24 cellular contexts compared by ENCODE assay signal in the genomic region with DNA sequence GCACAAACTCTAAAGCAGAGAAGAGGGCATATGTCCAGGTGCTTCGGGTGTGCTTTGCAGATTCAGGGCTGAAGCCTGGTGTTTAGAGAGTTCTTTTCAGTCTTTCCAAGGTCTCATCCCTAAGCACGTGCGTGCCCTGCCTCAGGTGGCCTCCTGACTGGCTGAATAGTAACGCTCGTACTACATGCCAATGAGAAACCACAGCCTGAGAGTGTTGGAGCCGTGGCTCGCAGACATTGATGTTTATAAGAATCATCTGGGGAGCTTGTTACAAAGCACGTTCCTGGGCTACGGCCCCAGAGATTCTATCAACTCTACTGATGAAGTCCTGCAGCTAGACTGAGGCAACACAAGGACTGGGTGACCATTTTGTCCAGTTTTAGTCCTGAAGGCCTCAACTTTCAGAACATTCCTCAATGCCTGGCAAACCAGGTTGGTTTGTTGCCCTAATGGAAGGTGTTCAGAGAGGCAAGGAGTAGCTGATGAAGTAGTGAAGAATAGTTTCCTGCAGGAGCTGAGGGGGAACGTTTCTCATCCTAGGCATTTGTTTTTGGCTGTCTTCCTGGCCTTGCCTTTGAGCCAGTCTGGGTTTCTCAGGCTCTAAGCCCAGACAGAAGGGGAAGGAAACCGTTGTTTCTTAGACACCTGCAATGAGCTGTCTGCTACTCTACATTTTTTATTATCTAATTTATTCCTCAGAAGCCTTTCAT. TPM values are rescaled to one million over a fixed set of nuclear protein-coding genes. Genes with fewer than 3 reads are reported as not detected.
DNase-seq lines count a peak whose midpoint lies in the region; ATAC-seq and TF ChIP-seq lines count a peak whose summit lies in the region.
"Had no signal": no experiment of that assay in that cellular context is flagged by ENCODE, and none has a peak within 500 bp of the region (broad histone marks: within the 10 kb centered on the region; RNA-seq: fewer than 3 reads in every experiment).

No MANE protein-coding gene starts in this region.

- H3K4me2 ChIP-seq in IMR-90 (ENCODE audit: low read depth, low read length): no peak overlapping the region

- peak overlapping the region; percentile 21; the same call in 1 of the 2 replicates for H3K4ac ChIP-seq in IMR-90 (ENCODE audit: low read depth, low read length)

- peak overlapping the region; percentile 39; the same call in 1 of the 2 replicates for H3K23ac ChIP-seq in IMR-90 (ENCODE audit: low read depth, low read length)

- H3K4me3 ChIP-seq in right atrium auricular region (no peak overlapping the region), IMR-90 (ENCODE audit: insufficient read depth, low read depth, low read length) (no peak overlapping the region)
- H3K4me3 ChIP-seq: Peyer's patch, SJCRH30 had no signal

- H4K5ac ChIP-seq in IMR-90 (ENCODE audit: low read depth, low read length): no peak overlapping the region

- H3K9ac ChIP-seq in IMR-90 (ENCODE audit: low read depth, low read length): no peak overlapping the region

- no peak overlapping the region for H2AFZ ChIP-seq in IMR-90 (replicated peaks; ENCODE audit: low read length, poor library complexity)

- POLR2A ChIA-PET in IMR-90 (lab: Charles Lee; ENCODE audit: unreplicated experiment): no interaction called here

- no TSS peak for BruUV-seq in IMR-90 (replicated peaks; lab: Mats Ljungman, UMichigan)

- no peak overlapping the region for H2BK5ac ChIP-seq in IMR-90 (ENCODE audit: low read depth, low read length, poor library complexity, severe bottlenecking)

- H3K14ac ChIP-seq in IMR-90 (replicated peaks; ENCODE audit: low read depth, low read length): no peak overlapping the region

- CTCF ChIA-PET in IMR-90 (lab: Yijun Ruan, JAX): interaction anchor here (0.7 to 1.9 kb wide), 2 partner anchors 11 to 31 kb away, joined by 4 to 6 read pairs; no protein-coding TSS in a partner anchor

- H4K8ac ChIP-seq in IMR-90 (ENCODE audit: low read depth in 2 of 2, low read length in 2 of 2): no peak overlapping the region

- no peak overlapping the region for H4K91ac ChIP-seq in IMR-90 (ENCODE audit: insufficient read depth, low read depth, low read length)

- no CpG with 5 or more reads among the region's 11 CpGs for WGBS in IMR-90 (ENCODE audit: extremely low coverage in 2 of 2, insufficient read length in 1 of 2), 2 experiments

- H2AK9ac ChIP-seq in IMR-90 (replicated peaks; ENCODE audit: low read depth, low read length, poor library complexity): peak overlapping the region; percentile 34

- H4K20me1 ChIP-seq in IMR-90 (ENCODE audit: insufficient read depth, low read length): 0 out of 2 replicates have a peak, but pooled peaks cover 3% of the 10 kb centered on the region

- ATAC-seq in IMR-90 (ENCODE audit: low read depth): no peak
- ATAC-seq in HG03139 (IDR thresholded peaks at IDR 0.05; ENCODE audit: unreplicated experiment): no peak
- ATAC-seq in GM21360 (IDR thresholded peaks at IDR 0.05; ENCODE audit: unreplicated experiment): no peak
- ATAC-seq: CD8-positive, alpha-beta T cell had no signal

- no peaks in the 10 kb centered on the region for H3K79me1 ChIP-seq in IMR-90 (ENCODE audit: low read depth in 1 of 2, low read length in 2 of 2)

- H2AK5ac ChIP-seq in IMR-90 (ENCODE audit: low read depth, low read length): no peak overlapping the region

- no peak for TF ChIP-seq CTCF in right atrium auricular region (IDR thresholded peaks at IDR 0.05)
- TF ChIP-seq CTCF in IMR-90 (conservative IDR thresholded peaks at IDR 0.05; ENCODE audit: low read depth, low read length): no peak

- H3K4me1 ChIP-seq in right atrium auricular region (peaks cover 0 to 16% of the 10 kb centered on the region in 2 donors), IMR-90 (ENCODE audit: control insufficient read depth, insufficient read depth, low read length) (peaks cover 2% of the 10 kb centered on the region; the same call in 1 of the 2 replicates)

- no peak overlapping the region; the same call in 1 of the 2 replicates for H2BK120ac ChIP-seq in IMR-90 (ENCODE audit: low read depth, low read length)

- DNase-seq in right atrium auricular region (ENCODE audit: low spot score) (peak; percentile 23), cardiac septum (ENCODE audit: low spot score) (no peak), IMR-90 (peak; percentile 23), fibroblast of peridontal ligament (ENCODE audit: extremely low read depth) (peak; percentile 31), NCI-H2171 (lab: John Stamatoyannopoulos, UW) (no peak)
- no peak for DNase-seq in stimulated activated CD8-positive, alpha-beta memory T cell treated with anti-CD3 and anti-CD28 coated beads, Interleukin-4, amount 100 ng/mL, for 48 hours
- DNase-seq: BE2C; CD8-positive, alpha-beta T cell; DMS153; H9; HFFc6; KBM-7; NCI-H1092; NCI-H1436 treated with DMSO at 0.1 percent for 48 hours; NCI-H2029; NCI-H345; NCI-H524; NCI-H82; Peyer's patch; SJCRH30 had no signal

- no peak for TF ChIP-seq POLR2A in IMR-90 (IDR thresholded peaks at IDR 0.05; ENCODE audit: low read depth, low read length)

- intact Hi-C loops in cardiac septum (cut with DNase I) (loop anchor here (10.0 kb wide), 1 partner anchor 311 kb away; no protein-coding TSS in a partner anchor), IMR-90 (cut with micrococcal nuclease) (loop anchor here (10.0 kb wide), 1 partner anchor 329 kb away; a partner anchor contains a TSS)

- dilution Hi-C loops in IMR-90 (cut with HindIII; ENCODE audit: low sequenced_read_pairs, unreplicated experiment): no loop called here

- H2BK15ac ChIP-seq in IMR-90 (ENCODE audit: low read depth, low read length): no peak overlapping the region

- H3K56ac ChIP-seq in IMR-90 (ENCODE audit: extremely low read depth, insufficient read depth, low read length): no peak overlapping the region

- H3K9me3 ChIP-seq in right atrium auricular region (no peaks in the 10 kb centered on the region), IMR-90 (ENCODE audit: control insufficient read depth, insufficient read depth, low read length) (no peaks in the 10 kb centered on the region)
- H3K9me3 ChIP-seq: BE2C, Peyer's patch, SJCRH30 had no signal

- peaks cover 6% of the 10 kb centered on the region; the same call in 1 of the 2 replicates for H3K9me1 ChIP-seq in IMR-90 (ENCODE audit: insufficient read depth, low read length)

- H3K27me3 ChIP-seq in right atrium auricular region: no peaks in the 10 kb centered on the region
- peaks cover 7% of the 10 kb centered on the region for H3K27me3 ChIP-seq in IMR-90 (ENCODE audit: control insufficient read depth, insufficient read depth, low read length)
- H3K27me3 ChIP-seq: BE2C, Peyer's patch had no signal

- H3K36me3 ChIP-seq in right atrium auricular region (no peaks in the 10 kb centered on the region), IMR-90 (ENCODE audit: control insufficient read depth, insufficient read depth, low read length) (no peaks in the 10 kb centered on the region)
- H3K36me3 ChIP-seq: BE2C, Peyer's patch, SJCRH30 had no signal

- H3K18ac ChIP-seq in IMR-90 (ENCODE audit: low read depth, low read length): no peak overlapping the region; the same call in 1 of the 2 replicates

- H3K27ac ChIP-seq in right atrium auricular region: no peak overlapping the region
- no peak overlapping the region for H3K27ac ChIP-seq in IMR-90 (ENCODE audit: insufficient read depth, low read length)
- H3K27ac ChIP-seq: Peyer's patch, SJCRH30 had no signal

- H2BK20ac ChIP-seq in IMR-90 (ENCODE audit: low read depth, low read length): no peak overlapping the region

- in situ Hi-C loops in IMR-90 (cut with MboI; ENCODE audit: low sequenced_read_pairs): no loop called here

- no peak for TF ChIP-seq RAD21 in IMR-90 (IDR thresholded peaks at IDR 0.05; ENCODE audit: low read length)

TF ChIP-seq in IMR-90, 13 proteins besides CTCF, POLR2A, EP300 and RAD21:
- TF ChIP-seq, protein P1, sequence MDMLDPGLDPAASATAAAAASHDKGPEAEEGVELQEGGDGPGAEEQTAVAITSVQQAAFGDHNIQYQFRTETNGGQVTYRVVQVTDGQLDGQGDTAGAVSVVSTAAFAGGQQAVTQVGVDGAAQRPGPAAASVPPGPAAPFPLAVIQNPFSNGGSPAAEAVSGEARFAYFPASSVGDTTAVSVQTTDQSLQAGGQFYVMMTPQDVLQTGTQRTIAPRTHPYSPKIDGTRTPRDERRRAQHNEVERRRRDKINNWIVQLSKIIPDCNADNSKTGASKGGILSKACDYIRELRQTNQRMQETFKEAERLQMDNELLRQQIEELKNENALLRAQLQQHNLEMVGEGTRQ (IDR thresholded peaks at IDR 0.05; ENCODE audit: low read depth, low read length): no peak
- TF ChIP-seq MAFK (IDR thresholded peaks at IDR 0.05; ENCODE audit: low read depth, low read length) (no peak), MAZ (IDR thresholded peaks at IDR 0.05; ENCODE audit: borderline replicate concordance, low read depth, low read length) (no peak), NFE2L2 (IDR thresholded peaks at IDR 0.05; ENCODE audit: low read depth, low read length) (no peak), RCOR1 (IDR thresholded peaks at IDR 0.05; ENCODE audit: insufficient replicate concordance, low read length) (no peak), SMC3 (IDR thresholded peaks at IDR 0.05; ENCODE audit: low read depth, low read length) (no peak), BHLHE40 (IDR thresholded peaks at IDR 0.05; ENCODE audit: low read depth, low read length) (no peak), RFX5 (IDR thresholded peaks at IDR 0.05; ENCODE audit: low read depth, low read length) (no peak), MXI1 (IDR thresholded peaks at IDR 0.05; ENCODE audit: borderline replicate concordance, low read depth, low read length) (no peak)
- TF ChIP-seq, protein P2, sequence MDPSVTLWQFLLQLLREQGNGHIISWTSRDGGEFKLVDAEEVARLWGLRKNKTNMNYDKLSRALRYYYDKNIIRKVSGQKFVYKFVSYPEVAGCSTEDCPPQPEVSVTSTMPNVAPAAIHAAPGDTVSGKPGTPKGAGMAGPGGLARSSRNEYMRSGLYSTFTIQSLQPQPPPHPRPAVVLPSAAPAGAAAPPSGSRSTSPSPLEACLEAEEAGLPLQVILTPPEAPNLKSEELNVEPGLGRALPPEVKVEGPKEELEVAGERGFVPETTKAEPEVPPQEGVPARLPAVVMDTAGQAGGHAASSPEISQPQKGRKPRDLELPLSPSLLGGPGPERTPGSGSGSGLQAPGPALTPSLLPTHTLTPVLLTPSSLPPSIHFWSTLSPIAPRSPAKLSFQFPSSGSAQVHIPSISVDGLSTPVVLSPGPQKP (IDR thresholded peaks at IDR 0.05; ENCODE audit: borderline replicate concordance, low read depth, low read length): no peak

RNA-seq across cellular contexts. Expression of a gene that starts 31.5 kb away (rescaled TPM):
- total RNA-seq in right atrium auricular region (1 to 10 TPM; 1.4 to 2.6 TPM), cardiac septum (2.5 TPM), IMR-90 (2012; rRNA removed) (0.18 TPM in 1 of 2 replicates, not detected in the other)
- 0.05 and 0.09 TPM in 2 replicates for polyA plus RNA-seq in IMR-90 (2012; rRNA removed)
- 0.10 TPM in 1 of 2 replicates, not detected in the other for polyA plus RNA-seq in IMR-90 (2012; cell fraction: cytosol; rRNA removed)
- polyA plus RNA-seq in IMR-90 (2012; cell fraction: nucleus; rRNA removed; ENCODE audit: low replicate concordance): 0.18 and 0.31 TPM in 2 replicates
- total RNA-seq: A172; CD8-positive, alpha-beta T cell; OCI-LY7 had no signal

RNA-seq across cellular contexts. Expression of a gene that starts 60.0 kb away (rescaled TPM):
- total RNA-seq in right atrium auricular region: under 1 TPM; 0.47 to 0.48 TPM
- 0.94 TPM for total RNA-seq in cardiac septum
- not detected in 2 replicates for total RNA-seq in IMR-90 (2012; rRNA removed)
- not detected in 2 replicates for polyA plus RNA-seq in IMR-90 (2012; rRNA removed)
- polyA plus RNA-seq in IMR-90 (2012; cell fraction: cytosol; rRNA removed): not detected in 2 replicates
- 0.03 and 0.08 TPM in 2 replicates for polyA plus RNA-seq in IMR-90 (2012; cell fraction: nucleus; rRNA removed; ENCODE audit: low replicate concordance)
- total RNA-seq: A172, HFFc6, OCI-LY7 had no signal

Comparison
In these comparisons a context has a peak if more than half of its experiments do, and no peak if none do; other contexts are left out.
1. DNase-seq: peak in right atrium auricular region (single experiment), IMR-90 (single experiment) and fibroblast of peridontal ligament (single experiment); none in cardiac septum (single experiment), NCI-H2171 (single experiment) and stimulated activated CD8-positive, alpha-beta memory T cell treated with anti-CD3 and anti-CD28 coated beads, Interleukin-4, amount 100 ng/mL, for 48 hours (single experiment).